21 cellular contexts compared by ENCODE assay signal in genomic region chr16:31190061-31190460, GRCh38. TPM values are rescaled to one million over a fixed set of nuclear protein-coding genes. Genes with fewer than 3 reads are reported as not detected.
DNase-seq lines count a peak whose midpoint lies in the region; ATAC-seq and TF ChIP-seq lines count a peak whose summit lies in the region.
"Had no signal": no experiment of that assay in that cellular context is flagged by ENCODE, and none has a peak within 500 bp of the region (broad histone marks: within the 10 kb centered on the region; RNA-seq: fewer than 3 reads in every experiment).

No MANE protein-coding gene starts in this region.

- TF ChIP-seq CTCF in activated CD8-positive, alpha-beta T cell treated with anti-CD3 and anti-CD28 coated beads for 36 hours (IDR thresholded peaks at IDR 0.05) = no peak

- H3K36me3 Mint-ChIP-seq in stimulated activated naive CD8-positive, alpha-beta T cell treated with anti-CD3 and anti-CD28 coated beads, Interleukin-15, Interleukin-2, amounts not matched to agents 100 ng/mL and 50 ng/mL, for 24 hours (ENCODE audit: low read depth) = peaks cover 98% of the 10 kb centered on the region
- peaks cover 94% of the 10 kb centered on the region for H3K36me3 Mint-ChIP-seq in activated CD8-positive, alpha-beta T cell treated with anti-CD3 and anti-CD28 coated beads for 36 hours (ENCODE audit: low read depth)
- H3K36me3 Mint-ChIP-seq in immature natural killer cell = peaks cover 59 to 88% (median 65%) of the 10 kb centered on the region in 3 donors

- ATAC-seq in stimulated activated naive CD8-positive, alpha-beta T cell treated with anti-CD3 and anti-CD28 coated beads, Interleukin-15, Interleukin-2, amounts not matched to agents 100 U/mL and 50 U/mL, for 24 hours = no peak
- ATAC-seq in activated CD8-positive, alpha-beta T cell treated with anti-CD3 and anti-CD28 coated beads for 36 hours = no peak
- no peak for ATAC-seq in SK-N-SH treated with all-trans-retinoic acid at 6 μM for 48 hours
- no peak for ATAC-seq in activated CD4-positive, CD25-positive, alpha-beta regulatory T cell treated with anti-CD3 and anti-CD28 coated beads, Interleukin-2, amount 50 U/mL, for 24 hours
- no peak for ATAC-seq in GM19035 (IDR thresholded peaks at IDR 0.05; ENCODE audit: unreplicated experiment)
- ATAC-seq: HCT116 had no signal

- POLR2A ChIA-PET in activated CD8-positive, alpha-beta T cell treated with anti-CD3 and anti-CD28 coated beads for 36 hours (lab: Charles Lee) = interaction anchor here (0.7 to 17.2 kb wide), 10 partner anchors 9 to 687 kb away, joined by 3 to 482 read pairs (median 3); partner anchors contain the start of genes FUS, PYCARD, PYDC1 and TRIM72

- DNase-seq in stimulated activated naive CD8-positive, alpha-beta T cell treated with anti-CD3 and anti-CD28 coated beads, Interleukin-15, Interleukin-2, amounts not matched to agents 100 U/mL and 50 U/mL, for 24 hours = no peak
- DNase-seq in activated CD8-positive, alpha-beta T cell treated with anti-CD3 and anti-CD28 coated beads for 36 hours = no peak
- no peak for DNase-seq in immature natural killer cell
- DNase-seq in GM19238 (ENCODE audit: insufficient read length, low spot score) = no peak
- DNase-seq: activated T-cell treated with anti-CD3 and anti-CD28 coated beads, Interleukin-2, amount 50 U/mL, for 48 hours; GF-D8; NCI-H1694; NCI-H345; SW 1271 had no signal

- H3K27me3 Mint-ChIP-seq in stimulated activated naive CD8-positive, alpha-beta T cell treated with anti-CD3 and anti-CD28 coated beads, Interleukin-15, Interleukin-2, amounts not matched to agents 100 ng/mL and 50 ng/mL, for 24 hours = no peaks in the 10 kb centered on the region
- H3K27me3 Mint-ChIP-seq in activated CD8-positive, alpha-beta T cell treated with anti-CD3 and anti-CD28 coated beads for 36 hours = no peaks in the 10 kb centered on the region
- H3K27me3 Mint-ChIP-seq in immature natural killer cell (ENCODE audit: low read depth in 3 of 3) = peaks cover 12 to 52% (median 32%) of the 10 kb centered on the region in 3 donors

- intact Hi-C loops in activated CD8-positive, alpha-beta T cell treated with anti-CD3 and anti-CD28 coated beads for 36 hours (cut with micrococcal nuclease) = no loop called here

- no peaks in the 10 kb centered on the region for H3K9me3 Mint-ChIP-seq in stimulated activated naive CD8-positive, alpha-beta T cell treated with anti-CD3 and anti-CD28 coated beads, Interleukin-15, Interleukin-2, amounts not matched to agents 100 ng/mL and 50 ng/mL, for 24 hours
- H3K9me3 Mint-ChIP-seq in activated CD8-positive, alpha-beta T cell treated with anti-CD3 and anti-CD28 coated beads for 36 hours = no peaks in the 10 kb centered on the region
- peaks cover 0 to 2% (median 0%) of the 10 kb centered on the region in 6 donors for H3K9me3 Mint-ChIP-seq in immature natural killer cell
- H3K9me3 Mint-ChIP-seq: nephron had no signal

- CTCF ChIA-PET in activated CD8-positive, alpha-beta T cell treated with anti-CD3 and anti-CD28 coated beads for 36 hours (lab: Charles Lee) = interaction anchor here (0.8 to 1.1 kb wide), 2 partner anchors 12 to 98 kb away, joined by 3 to 4 read pairs; partner anchors contain the start of gene PYCARD

- H3K4me3 Mint-ChIP-seq in stimulated activated naive CD8-positive, alpha-beta T cell treated with anti-CD3 and anti-CD28 coated beads, Interleukin-15, Interleukin-2, amounts not matched to agents 100 ng/mL and 50 ng/mL, for 24 hours = peak overlapping the region; percentile 11
- no peak overlapping the region for H3K4me3 Mint-ChIP-seq in activated CD8-positive, alpha-beta T cell treated with anti-CD3 and anti-CD28 coated beads for 36 hours
- H3K4me3 Mint-ChIP-seq in immature natural killer cell = peak overlapping the region; percentile 34 to 84 (median 75)
- H3K4me3 Mint-ChIP-seq: nephron had no signal

- peak overlapping the region; percentile 50 for H3K27ac Mint-ChIP-seq in stimulated activated naive CD8-positive, alpha-beta T cell treated with anti-CD3 and anti-CD28 coated beads, Interleukin-15, Interleukin-2, amounts not matched to agents 100 ng/mL and 50 ng/mL, for 24 hours
- peak overlapping the region; percentile 66 for H3K27ac Mint-ChIP-seq in activated CD8-positive, alpha-beta T cell treated with anti-CD3 and anti-CD28 coated beads for 36 hours
- H3K27ac Mint-ChIP-seq in immature natural killer cell = peak overlapping the region; percentile 77 to 92 (median 89)
- H3K27ac Mint-ChIP-seq: nephron had no signal

- peaks cover 86% of the 10 kb centered on the region for H3K4me1 Mint-ChIP-seq in stimulated activated naive CD8-positive, alpha-beta T cell treated with anti-CD3 and anti-CD28 coated beads, Interleukin-15, Interleukin-2, amounts not matched to agents 100 ng/mL and 50 ng/mL, for 24 hours (ENCODE audit: low read depth)
- peaks cover 83% of the 10 kb centered on the region for H3K4me1 Mint-ChIP-seq in activated CD8-positive, alpha-beta T cell treated with anti-CD3 and anti-CD28 coated beads for 36 hours (ENCODE audit: low read depth)
- H3K4me1 Mint-ChIP-seq in immature natural killer cell = peaks cover 79 to 92% of the 10 kb centered on the region in 2 donors
- H3K4me1 Mint-ChIP-seq: nephron had no signal

TF ChIP-seq in SK-N-SH treated with all-trans-retinoic acid at 6 μM for 48 hours, 23 proteins besides CTCF, POLR2A, EP300 and RAD21:
- TF ChIP-seq ARNTL (CRISPR knock-in tag; IDR thresholded peaks at IDR 0.05; ENCODE audit: borderline replicate concordance, low read depth) (no peak), SNAI2 (CRISPR knock-in tag; IDR thresholded peaks at IDR 0.05) (no peak), ISL1 (CRISPR knock-in tag; IDR thresholded peaks at IDR 0.05) (no peak), CSDC2 (CRISPR knock-in tag; IDR thresholded peaks at IDR 0.05) (no peak), TCF4 (CRISPR knock-in tag; IDR thresholded peaks at IDR 0.05; ENCODE audit: borderline replicate concordance) (no peak), ESRRG (CRISPR knock-in tag; IDR thresholded peaks at IDR 0.05) (no peak), RARB (CRISPR knock-in tag; IDR thresholded peaks at IDR 0.05) (no peak), CREB5 (CRISPR knock-in tag; IDR thresholded peaks at IDR 0.05; ENCODE audit: low read depth) (no peak), ZFP30 (CRISPR knock-in tag; IDR thresholded peaks at IDR 0.05) (no peak), BACH2 (CRISPR knock-in tag; IDR thresholded peaks at IDR 0.05; ENCODE audit: borderline replicate concordance) (no peak)
- TF ChIP-seq, protein P1, sequence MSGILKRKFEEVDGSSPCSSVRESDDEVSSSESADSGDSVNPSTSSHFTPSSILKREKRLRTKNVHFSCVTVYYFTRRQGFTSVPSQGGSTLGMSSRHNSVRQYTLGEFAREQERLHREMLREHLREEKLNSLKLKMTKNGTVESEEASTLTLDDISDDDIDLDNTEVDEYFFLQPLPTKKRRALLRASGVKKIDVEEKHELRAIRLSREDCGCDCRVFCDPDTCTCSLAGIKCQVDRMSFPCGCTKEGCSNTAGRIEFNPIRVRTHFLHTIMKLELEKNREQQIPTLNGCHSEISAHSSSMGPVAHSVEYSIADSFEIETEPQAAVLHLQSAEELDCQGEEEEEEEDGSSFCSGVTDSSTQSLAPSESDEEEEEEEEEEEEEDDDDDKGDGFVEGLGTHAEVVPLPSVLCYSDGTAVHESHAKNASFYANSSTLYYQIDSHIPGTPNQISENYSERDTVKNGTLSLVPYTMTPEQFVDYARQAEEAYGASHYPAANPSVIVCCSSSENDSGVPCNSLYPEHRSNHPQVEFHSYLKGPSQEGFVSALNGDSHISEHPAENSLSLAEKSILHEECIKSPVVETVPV (CRISPR knock-in tag; IDR thresholded peaks at IDR 0.05) = no peak
TF ChIP-seq in SK-N-SH treated with all-trans-retinoic acid at 6 μM for 48 hours: peak in this region for 0.

RNA-seq across cellular contexts. Expression of gene FUS, which starts 10.1 kb away (rescaled TPM):
- 100 to 1,000 TPM; 486 to 533 TPM for total RNA-seq in activated CD8-positive, alpha-beta T cell treated with anti-CD3 and anti-CD28 coated beads for 36 hours
- polyA plus RNA-seq in immature natural killer cell = 100 to 1,000 TPM in 1 of 3 donors, 10 to 100 TPM in 2; 73.4 to 169 (median 87.4) TPM

RNA-seq across cellular contexts. Expression of gene PYCARD, which starts 12.5 kb away (rescaled TPM):
- 1 to 10 TPM; 5.9 to 6.1 TPM for total RNA-seq in activated CD8-positive, alpha-beta T cell treated with anti-CD3 and anti-CD28 coated beads for 36 hours
- 100 to 1,000 TPM in 2 of 3 donors, 10 to 100 TPM in 1; 91.2 to 133 (median 118) TPM for polyA plus RNA-seq in immature natural killer cell

RNA-seq across cellular contexts. Expression of gene TRIM72, which starts 23.9 kb away (rescaled TPM):
- total RNA-seq in activated CD8-positive, alpha-beta T cell treated with anti-CD3 and anti-CD28 coated beads for 36 hours = not detected
- polyA plus RNA-seq in immature natural killer cell = not detected
- total RNA-seq: renal cortical epithelial cell, RPMI7951, subcutaneous adipose tissue had no signal

RNA-seq across cellular contexts. Expression of gene PYDC1, which starts 26.9 kb away (rescaled TPM):
- total RNA-seq in activated CD8-positive, alpha-beta T cell treated with anti-CD3 and anti-CD28 coated beads for 36 hours = not detected
- polyA plus RNA-seq in immature natural killer cell = not detected
- total RNA-seq: HT1080, lung, renal cortical epithelial cell, RPMI7951, subcutaneous adipose tissue had no signal
- polyA plus RNA-seq: esophagus, lung had no signal

RNA-seq across cellular contexts. Expression of gene PRSS36, which starts 40.2 kb away (rescaled TPM):
- total RNA-seq in activated CD8-positive, alpha-beta T cell treated with anti-CD3 and anti-CD28 coated beads for 36 hours = under 1 TPM; 0.18 to 0.72 TPM
- polyA plus RNA-seq in immature natural killer cell = 1 to 10 TPM; 3.4 to 8.6 (median 6.9) TPM
